8 cellular contexts compared by ENCODE assay signal in the genomic region with DNA sequence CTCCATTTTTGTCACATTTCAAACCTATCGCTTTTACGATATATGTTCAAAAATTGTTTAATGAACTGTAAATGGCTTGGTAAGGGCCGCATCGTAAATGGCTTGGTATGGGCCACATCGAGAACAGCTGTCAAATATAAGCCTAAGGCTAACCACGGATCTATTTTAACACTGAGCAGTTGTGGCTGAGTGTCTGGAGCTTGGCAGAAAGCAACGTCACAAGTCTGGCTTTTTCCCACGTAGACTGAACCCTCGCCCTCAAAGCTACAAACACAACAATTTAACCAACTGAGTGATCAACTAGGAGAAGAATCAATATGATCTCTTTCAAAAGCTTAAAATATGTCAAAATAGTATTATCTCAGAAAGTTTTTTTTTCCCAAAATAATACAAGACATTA.
A peak's percentile ranks its signal among the peaks of the same experiment; 100 is the strongest.
DNase-seq lines count a peak whose midpoint lies in the region; ATAC-seq and TF ChIP-seq lines count a peak whose summit lies in the region.

No MANE protein-coding gene starts in this region.

- peak overlapping the region; percentile 99 for H3K4me3 Mint-ChIP-seq in CD4-positive, alpha-beta T cell
- peak overlapping the region; percentile 92 for H3K4me3 Mint-ChIP-seq in activated T-helper 17 cell treated with anti-CD3 and anti-CD28 coated beads, Interleukin-2, amount 50 U/mL, for 72 hours

- no peak overlapping the region for H2BK5ac ChIP-seq in mesenchymal stem cell (ENCODE audit: low read depth, low read length, poor library complexity, severe bottlenecking)

- no peak overlapping the region for H3K9ac ChIP-seq in HUES6 (ENCODE audit: low read length)
- H3K9ac ChIP-seq in mesenchymal stem cell (ENCODE audit: low read length) = peak overlapping the region; percentile 98

- no peak overlapping the region for H2AK5ac ChIP-seq in mesenchymal stem cell (ENCODE audit: low read length, severe bottlenecking)

- peak; percentile 21 for ATAC-seq in CD4-positive, alpha-beta T cell (ENCODE audit: poor library complexity)
- no peak for ATAC-seq in activated T-helper 17 cell treated with anti-CD3 and anti-CD28 coated beads, Interleukin-2, amount 50 U/mL, for 72 hours (replicated peaks)
- ATAC-seq in HG02981 (IDR thresholded peaks at IDR 0.05; ENCODE audit: unreplicated experiment) = no peak
- ATAC-seq in left lobe of liver = no peak

- peaks cover 24% of the 10 kb centered on the region for H3K27me3 Mint-ChIP-seq in CD4-positive, alpha-beta T cell
- no peaks in the 10 kb centered on the region for H3K27me3 Mint-ChIP-seq in activated T-helper 17 cell treated with anti-CD3 and anti-CD28 coated beads, Interleukin-2, amount 50 U/mL, for 72 hours

- no peak overlapping the region for H3K27ac ChIP-seq in CD4-positive, alpha-beta T cell (ENCODE audit: low read depth, low read length)
- H3K27ac ChIP-seq in HUES6 (ENCODE audit: low read depth, low read length) (no peak overlapping the region), mesenchymal stem cell (ENCODE audit: low read length, poor library complexity, severe bottlenecking) (no peak overlapping the region)

- H3K14ac ChIP-seq in mesenchymal stem cell (ENCODE audit: low read length in 2 of 2) = no peak overlapping the region

- peaks cover 25% of the 10 kb centered on the region for H3K36me3 Mint-ChIP-seq in CD4-positive, alpha-beta T cell (ENCODE audit: low read depth)
- H3K36me3 Mint-ChIP-seq in activated T-helper 17 cell treated with anti-CD3 and anti-CD28 coated beads, Interleukin-2, amount 50 U/mL, for 72 hours (ENCODE audit: low read depth) = peaks cover 20% of the 10 kb centered on the region

- H2BK15ac ChIP-seq in mesenchymal stem cell (ENCODE audit: low read depth, poor library complexity, severe bottlenecking) = no peak overlapping the region

- H4K8ac ChIP-seq in mesenchymal stem cell (ENCODE audit: low read length) = no peak overlapping the region

- peak overlapping the region; percentile 100 for H3K27ac Mint-ChIP-seq in CD4-positive, alpha-beta T cell
- peak overlapping the region; percentile 100 for H3K27ac Mint-ChIP-seq in activated T-helper 17 cell treated with anti-CD3 and anti-CD28 coated beads, Interleukin-2, amount 50 U/mL, for 72 hours

- intact Hi-C loops in CD4-positive, alpha-beta T cell (cut with DNase I, micrococcal nuclease) = loop anchor here (2.0 to 5.0 kb wide), 6 partner anchors 13 to 726 kb away; no protein-coding TSS in a partner anchor

- H3K36me3 ChIP-seq in HUES6 (ENCODE audit: control insufficient read depth, insufficient read depth, low read length) (no peaks in the 10 kb centered on the region), mesenchymal stem cell (ENCODE audit: control insufficient read depth in 1 of 2, insufficient read depth in 2 of 2, low read depth in 1 of 2, low read length in 2 of 2) (no peaks in the 10 kb centered on the region)

- no peaks in the 10 kb centered on the region for H3K9me3 Mint-ChIP-seq in CD4-positive, alpha-beta T cell
- no peaks in the 10 kb centered on the region for H3K9me3 Mint-ChIP-seq in activated T-helper 17 cell treated with anti-CD3 and anti-CD28 coated beads, Interleukin-2, amount 50 U/mL, for 72 hours

- DNase-seq in CD4-positive, alpha-beta T cell = no peak
- peak; percentile 74 for DNase-seq in mesenchymal stem cell
- DNase-seq in left lobe of liver (ENCODE audit: low spot score) = no peak
- no peak for DNase-seq in stimulated activated CD4-positive, alpha-beta T cell treated with anti-CD3 and anti-CD28 coated beads, Interleukin-15, amount 100 ng/mL, for 24 hours
- no peak for DNase-seq in amniotic stem cell (lab: John Stamatoyannopoulos, UW)

- H2BK120ac ChIP-seq in mesenchymal stem cell (ENCODE audit: low read depth, low read length) = no peak overlapping the region

- no peak overlapping the region for H3K4ac ChIP-seq in mesenchymal stem cell (ENCODE audit: low read depth in 1 of 2, low read length in 2 of 2)

- H3K4me3 ChIP-seq in HUES6 (ENCODE audit: low read depth, low read length) (peak overlapping the region; percentile 97), mesenchymal stem cell (ENCODE audit: insufficient read depth in 1 of 2, low read depth in 1 of 2, low read length in 2 of 2) (peak overlapping the region in 1 of 2 experiments; percentile 97)

- H3K4me1 ChIP-seq in HUES6 (ENCODE audit: control insufficient read depth, insufficient read depth, low read length) (peaks cover 8% of the 10 kb centered on the region), mesenchymal stem cell (ENCODE audit: control insufficient read depth, insufficient read depth, low read depth, low read length) (no peaks in the 10 kb centered on the region)

- H3K23ac ChIP-seq in mesenchymal stem cell (ENCODE audit: low read length in 2 of 2) = no peak overlapping the region

- no peak overlapping the region for H2BK12ac ChIP-seq in mesenchymal stem cell (ENCODE audit: low read length in 2 of 2)

- CTCF ChIA-PET in CD4-positive, alpha-beta T cell (lab: Charles Lee) = interaction anchor here (1.2 to 3.0 kb wide), 5 partner anchors 29 to 596 kb away, joined by 3 to 20 read pairs (median 7); a partner anchor contains a TSS

- H3K18ac ChIP-seq in mesenchymal stem cell (ENCODE audit: low read depth in 1 of 2, low read length in 2 of 2) = no peak overlapping the region

- no peak for TF ChIP-seq CTCF in CD4-positive, alpha-beta T cell (IDR thresholded peaks at IDR 0.05)

- no peak overlapping the region for H4K91ac ChIP-seq in mesenchymal stem cell (ENCODE audit: low read length)

- no peaks in the 10 kb centered on the region for H3K9me3 ChIP-seq in CD4-positive, alpha-beta T cell (ENCODE audit: control insufficient read depth, low read length)
- no peaks in the 10 kb centered on the region for H3K9me3 ChIP-seq in HUES6 (ENCODE audit: control insufficient read depth, insufficient read depth, low read depth, low read length)
- no peaks in the 10 kb centered on the region for H3K9me3 ChIP-seq in mesenchymal stem cell (ENCODE audit: control insufficient read depth, low read length)

- no peaks in the 10 kb centered on the region for H3K79me1 ChIP-seq in mesenchymal stem cell (replicated peaks; ENCODE audit: low read length, poor library complexity, severe bottlenecking)

- no peak overlapping the region for H2AFZ ChIP-seq in mesenchymal stem cell (ENCODE audit: low read depth, low read length)

- H3K4me1 Mint-ChIP-seq in CD4-positive, alpha-beta T cell (ENCODE audit: low read depth) = peaks cover 24% of the 10 kb centered on the region
- peaks cover 8% of the 10 kb centered on the region for H3K4me1 Mint-ChIP-seq in activated T-helper 17 cell treated with anti-CD3 and anti-CD28 coated beads, Interleukin-2, amount 50 U/mL, for 72 hours

- 70% methylated on average over 8 of the region's 9 CpGs for WGBS in mesenchymal stem cell

- H3K4me2 ChIP-seq in mesenchymal stem cell (ENCODE audit: low read length, poor library complexity, severe bottlenecking) = no peak overlapping the region

- no peaks in the 10 kb centered on the region for H3K27me3 ChIP-seq in CD4-positive, alpha-beta T cell (ENCODE audit: control insufficient read depth, insufficient read depth, low read length)
- no peaks in the 10 kb centered on the region for H3K27me3 ChIP-seq in HUES6 (ENCODE audit: control insufficient read depth, insufficient read depth, low read length)
- H3K27me3 ChIP-seq in mesenchymal stem cell (ENCODE audit: control insufficient read depth in 1 of 2, insufficient read depth in 1 of 2, low read length in 2 of 2) = peaks cover 8 to 12% of the 10 kb centered on the region in 2 experiments

- POLR2A ChIA-PET in CD4-positive, alpha-beta T cell (lab: Charles Lee) = interaction anchor here (0.8 to 3.2 kb wide), 12 partner anchors 21 to 960 kb away, joined by 3 to 35 read pairs (median 10); a partner anchor contains a TSS
